9 cellular contexts compared by ENCODE assay signal in genomic region chrX:107729558-107730297, GRCh38. TPM values are rescaled to one million over a fixed set of nuclear protein-coding genes. Genes with fewer than 3 reads are reported as not detected.
DNase-seq lines count a peak whose midpoint lies in the region; ATAC-seq lines count a peak whose summit lies in the region.
"Had no signal": no experiment of that assay in that cellular context is flagged by ENCODE, and none has a peak within 500 bp of the region (broad histone marks: within the 10 kb centered on the region; RNA-seq: fewer than 3 reads in every experiment).

No MANE protein-coding gene starts in this region.

- peak; percentile 49 for ATAC-seq in GM21423 (IDR thresholded peaks at IDR 0.05; ENCODE audit: unreplicated experiment)

- no peak overlapping the region for H3K4me3 ChIP-seq in MG63

- no peaks in the 10 kb centered on the region for H3K36me3 ChIP-seq in MG63

- no peaks in the 10 kb centered on the region for H3K9me3 ChIP-seq in MG63

- no peaks in the 10 kb centered on the region for H3K27me3 ChIP-seq in MG63

- DNase-seq in COLO668 (lab: John Stamatoyannopoulos, UW; ENCODE audit: unreplicated experiment), result peak; percentile 76
- peak; percentile 69 to 88 for DNase-seq in NCI-H2081 (lab: John Stamatoyannopoulos, UW)
- DNase-seq in islet precursor cell, result peak; percentile 83
- DNase-seq in stimulated activated CD4-positive, alpha-beta T cell treated with anti-CD3 and anti-CD28 coated beads, Interleukin-12 subunit alpha, Interleukin-12 subunit beta, amount 100 ng/mL, for 4 hours, result no peak
- DNase-seq in activated effector memory CD4-positive, alpha-beta T cell treated with anti-CD3 and anti-CD28 coated beads, Interleukin-2, amount 50 U/mL, for 16 hours, result no peak
- DNase-seq in ureter (ENCODE audit: low spot score), result no peak
- DNase-seq in MG63, result no peak

RNA-seq across cellular contexts. Expression of gene TSC22D3, which starts 45.9 kb away (rescaled TPM):
- 240 TPM for total RNA-seq in ureter
- 15.7 and 17.0 TPM in 2 replicates for total RNA-seq in MG63 (2014; rRNA removed; shearing (Covaris generic); ENCODE audit: low replicate concordance)

RNA-seq across cellular contexts. Expression of gene NCBP2L, which starts 47.8 kb away (rescaled TPM):
- not detected for total RNA-seq in ureter
- total RNA-seq in MG63 (2014; rRNA removed; shearing (Covaris generic); ENCODE audit: low replicate concordance), result not detected in 2 replicates
- total RNA-seq: OCI-LY7 had no signal

Comparison
In these comparisons a context has a peak if more than half of its experiments do, and no peak if none do; other contexts are left out.
1. DNase-seq: peak in COLO668 (single experiment), NCI-H2081 (2 of 2) and islet precursor cell (single experiment); none in stimulated activated CD4-positive, alpha-beta T cell treated with anti-CD3 and anti-CD28 coated beads, Interleukin-12 subunit alpha, Interleukin-12 subunit beta, amount 100 ng/mL, for 4 hours (single experiment), activated effector memory CD4-positive, alpha-beta T cell treated with anti-CD3 and anti-CD28 coated beads, Interleukin-2, amount 50 U/mL, for 16 hours (single experiment), ureter (single experiment) and MG63 (single experiment).
2. RNA of gene TSC22D3, which starts 45.9 kb away (total RNA-seq): 240 TPM in ureter (single experiment); 15.7 to 17.0 TPM in MG63; every median in the first group is over 10 times any median in the second.